24 cellular contexts compared by ENCODE assay signal in the genomic region with DNA sequence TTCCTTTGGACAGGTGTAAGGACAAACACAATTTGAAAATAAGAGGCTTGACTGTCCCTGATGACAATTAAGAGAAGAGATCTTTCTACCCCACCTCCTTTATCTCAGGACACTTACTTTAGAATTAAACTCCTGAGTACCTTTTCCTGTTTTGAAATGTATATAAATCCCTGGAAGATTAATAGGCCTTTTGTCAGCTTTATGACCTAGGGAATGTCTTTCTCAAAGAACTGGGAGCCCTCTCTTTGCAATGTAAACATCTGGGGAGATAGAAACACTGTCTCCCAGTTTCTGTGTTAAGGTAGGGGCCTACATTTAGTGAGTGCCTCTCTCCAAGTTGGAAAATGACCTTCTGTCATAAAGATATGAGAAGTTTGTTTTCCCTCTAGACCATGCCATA.
"Had no signal": no experiment of that assay in that cellular context is flagged by ENCODE, and none has a peak within 500 bp of the region (broad histone marks: within the 10 kb centered on the region; RNA-seq: fewer than 3 reads in every experiment).

No MANE protein-coding gene starts in this region.

- ATAC-seq: activated CD4-positive, CD25-positive, alpha-beta regulatory T cell treated with anti-CD3 and anti-CD28 coated beads, Interleukin-2, amount 50 U/mL, for 24 hours; effector memory CD8-positive, alpha-beta T cell; lower lobe of right lung; naive thymus-derived CD8-positive, alpha-beta T cell; right cardiac atrium had no signal

- H3K27ac ChIP-seq: brain microvascular endothelial cell, coronary artery, dorsolateral prefrontal cortex, lower lobe of right lung, spleen, tibial nerve, WERI-Rb-1 had no signal

- FAIRE-seq: astrocyte, endothelial cell of umbilical vein had no signal

- H3K36me3 ChIP-seq: brain microvascular endothelial cell, lower lobe of right lung, spleen, tibial nerve, WERI-Rb-1 had no signal

- H3K27ac Mint-ChIP-seq: activated naive CD4-positive, alpha-beta T cell treated with anti-CD3 and anti-CD28 coated beads for 36 hours; activated naive CD8-positive, alpha-beta T cell treated with anti-CD3 and anti-CD28 coated beads, Interleukin-2, amount 10 ng/mL, durations not matched to agents 7 days and 5 days; effector memory CD8-positive, alpha-beta T cell; naive thymus-derived CD8-positive, alpha-beta T cell had no signal

- H3K27me3 Mint-ChIP-seq: effector memory CD8-positive, alpha-beta T cell; naive thymus-derived CD8-positive, alpha-beta T cell had no signal

- H3K4me3 ChIP-seq: coronary artery, dorsolateral prefrontal cortex, lower lobe of right lung, spleen, tibial nerve had no signal

- H3K4me1 ChIP-seq: lower lobe of right lung, spleen, tibial nerve had no signal

- H3K4me3 Mint-ChIP-seq: activated naive CD4-positive, alpha-beta T cell treated with anti-CD3 and anti-CD28 coated beads for 36 hours; activated naive CD8-positive, alpha-beta T cell treated with anti-CD3 and anti-CD28 coated beads, Interleukin-2, amount 10 ng/mL, durations not matched to agents 7 days and 5 days; effector memory CD8-positive, alpha-beta T cell; naive thymus-derived CD8-positive, alpha-beta T cell had no signal

- H3K9me3 Mint-ChIP-seq: activated naive CD4-positive, alpha-beta T cell treated with anti-CD3 and anti-CD28 coated beads for 36 hours; effector memory CD8-positive, alpha-beta T cell had no signal

- H3K9me3 ChIP-seq: lower lobe of right lung, spleen, tibial nerve had no signal

- DNase-seq: activated CD4-positive, alpha-beta T cell treated with anti-CD3 and anti-CD28 coated beads for 48 hours; activated CD4-positive, alpha-beta T cell treated with anti-CD3 and anti-CD28 coated beads, Interleukin-2, amount 50 U/mL, for 48 hours; activated CD8-positive, alpha-beta memory T cell treated with anti-CD3 and anti-CD28 coated beads for 24 hours; activated effector memory CD4-positive, alpha-beta T cell treated with Interleukin-2 at 50 U/mL for 16 hours; activated naive CD4-positive, alpha-beta T cell treated with anti-CD3 and anti-CD28 coated beads for 36 hours; activated naive CD8-positive, alpha-beta T cell treated with anti-CD3 and anti-CD28 coated beads, Interleukin-2, amount 10 ng/mL, durations not matched to agents 7 days and 5 days; brain microvascular endothelial cell; dorsolateral prefrontal cortex; effector memory CD8-positive, alpha-beta T cell; foreskin fibroblast; head of caudate nucleus; lower lobe of right lung; mesenchymal stem cell; naive thymus-derived CD8-positive, alpha-beta T cell; right cardiac atrium; spleen; stimulated activated naive CD4-positive, alpha-beta T cell; T1000; WERI-Rb-1 had no signal

- H3K36me3 Mint-ChIP-seq: naive thymus-derived CD8-positive, alpha-beta T cell had no signal

- H3K27me3 ChIP-seq: brain microvascular endothelial cell, dorsolateral prefrontal cortex, spleen, tibial nerve had no signal
